17 cellular contexts compared by ENCODE assay signal in the genomic region with DNA sequence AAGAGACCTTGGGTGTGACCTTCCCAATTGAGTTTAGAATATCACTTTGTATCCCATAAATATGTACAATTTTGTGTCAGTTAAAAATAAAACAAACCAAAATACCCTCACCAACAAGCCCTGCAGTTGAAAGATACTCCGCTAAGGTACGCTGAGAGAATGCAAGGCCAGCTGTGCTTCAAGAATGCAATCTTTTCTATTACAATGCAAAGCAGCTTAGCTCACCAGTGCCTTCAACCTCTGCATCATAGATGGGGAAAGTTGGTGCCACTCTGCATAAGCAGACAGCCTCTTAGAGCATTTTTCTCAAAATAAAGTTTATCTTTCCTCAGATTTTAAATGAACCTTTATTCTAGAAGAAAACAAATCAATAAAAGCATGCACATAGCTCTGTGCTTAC.
DNase-seq lines count a peak whose midpoint lies in the region; TF ChIP-seq lines count a peak whose summit lies in the region.
"Had no signal": no experiment of that assay in that cellular context is flagged by ENCODE, and none has a peak within 500 bp of the region (broad histone marks: within the 10 kb centered on the region; RNA-seq: fewer than 3 reads in every experiment).

No MANE protein-coding gene starts in this region.

- no peaks in the 10 kb centered on the region for H3K9me3 Mint-ChIP-seq in activated T-helper 1 cell treated with anti-CD3 and anti-CD28 coated beads, Interleukin-12 subunit alpha, Interleukin-12 subunit beta, Interleukin-2, Interleukin-4 antibody, amounts not matched to agents 30 ng/mL and 10 ng/mL and 1 ng/mL, durations not matched to agents 14 hours and 24 hours and 36 hours

- H2AK5ac ChIP-seq in mesendoderm (ENCODE audit: low read length): no peak overlapping the region

- no CpG with 5 or more reads among the region's 2 CpGs for WGBS in mesendoderm (ENCODE audit: extremely low coverage, insufficient coverage, low lambda C conversion rate)

- H3K4me3 Mint-ChIP-seq in activated T-helper 1 cell treated with anti-CD3 and anti-CD28 coated beads, Interleukin-12 subunit alpha, Interleukin-12 subunit beta, Interleukin-2, Interleukin-4 antibody, amounts not matched to agents 30 ng/mL and 10 ng/mL and 1 ng/mL, durations not matched to agents 14 hours and 24 hours and 36 hours: no peak overlapping the region
- H3K4me3 Mint-ChIP-seq: B cell; CD4-positive, alpha-beta T cell; IgD-negative memory B cell had no signal

- H3K36me3 ChIP-seq in HUES48 (ENCODE audit: control insufficient read depth, insufficient read depth, low read length): no peaks in the 10 kb centered on the region
- no peaks in the 10 kb centered on the region for H3K36me3 ChIP-seq in iPS-15b (ENCODE audit: control insufficient read depth, insufficient read depth, low read length)
- no peaks in the 10 kb centered on the region for H3K36me3 ChIP-seq in mesendoderm (ENCODE audit: control insufficient read depth, insufficient read depth, low read length)

- no peak overlapping the region for H2BK5ac ChIP-seq in mesendoderm (ENCODE audit: low read length)

- intact Hi-C loops in activated T-helper 1 cell treated with anti-CD3 and anti-CD28 coated beads, Interleukin-12 subunit alpha, Interleukin-12 subunit beta, Interleukin-2, Interleukin-4 antibody, amounts not matched to agents 30 ng/mL and 10 ng/mL and 1 ng/mL, durations not matched to agents 14 hours and 24 hours and 36 hours (cut with micrococcal nuclease): no loop called here

- no peak overlapping the region for H2BK120ac ChIP-seq in mesendoderm (ENCODE audit: low read depth, low read length)

- no peak overlapping the region for H4K8ac ChIP-seq in mesendoderm (ENCODE audit: low read depth, low read length)

- H3K4me1 ChIP-seq in HUES48 (ENCODE audit: control insufficient read depth, insufficient read depth, low read length) (peaks cover 24% of the 10 kb centered on the region), iPS-15b (ENCODE audit: control insufficient read depth, insufficient read depth, low read length) (peaks cover 15% of the 10 kb centered on the region), mesendoderm (ENCODE audit: control insufficient read depth, low read depth, low read length) (no peaks in the 10 kb centered on the region)

- peak; percentile 1 for DNase-seq in coronary artery (ENCODE audit: low spot score)
- DNase-seq in mesendoderm: peak; percentile 14
- DNase-seq in DMS79 (lab: John Stamatoyannopoulos, UW): no peak
- no peak for DNase-seq in RWPE1 (ENCODE audit: low spot score)
- DNase-seq in activated T-helper 1 cell treated with anti-CD3 and anti-CD28 coated beads, Interleukin-12 subunit alpha, Interleukin-12 subunit beta, Interleukin-2, Interleukin-4 antibody, amounts not matched to agents 30 ng/mL and 10 ng/mL and 1 ng/mL, durations not matched to agents 14 hours and 24 hours and 36 hours (ENCODE audit: low spot score): no peak
- no peak for DNase-seq in SIG-M5 (lab: John Stamatoyannopoulos, UW)
- DNase-seq: C1 segment of cervical spinal cord; Calu3; CD4-positive, alpha-beta T cell; DMS 273 treated with DMSO at 0.1 percent for 48 hours; GOT3 had no signal

- H3K79me1 ChIP-seq in mesendoderm (ENCODE audit: low read length): no peaks in the 10 kb centered on the region

- no peak overlapping the region for H3K4ac ChIP-seq in mesendoderm (ENCODE audit: low read depth, low read length)

- H2BK15ac ChIP-seq in mesendoderm (replicated peaks; ENCODE audit: low read depth): no peak overlapping the region

- H3K4me2 ChIP-seq in mesendoderm (ENCODE audit: low read length): no peak overlapping the region

- no peaks in the 10 kb centered on the region for H3K27me3 Mint-ChIP-seq in activated T-helper 1 cell treated with anti-CD3 and anti-CD28 coated beads, Interleukin-12 subunit alpha, Interleukin-12 subunit beta, Interleukin-2, Interleukin-4 antibody, amounts not matched to agents 30 ng/mL and 10 ng/mL and 1 ng/mL, durations not matched to agents 14 hours and 24 hours and 36 hours (ENCODE audit: insufficient read depth)
- H3K27me3 Mint-ChIP-seq: B cell, IgD-negative memory B cell had no signal

- H3K56ac ChIP-seq in mesendoderm (ENCODE audit: low read length): no peak overlapping the region

- no peaks in the 10 kb centered on the region for H3K4me1 Mint-ChIP-seq in activated T-helper 1 cell treated with anti-CD3 and anti-CD28 coated beads, Interleukin-12 subunit alpha, Interleukin-12 subunit beta, Interleukin-2, Interleukin-4 antibody, amounts not matched to agents 30 ng/mL and 10 ng/mL and 1 ng/mL, durations not matched to agents 14 hours and 24 hours and 36 hours (ENCODE audit: low read depth)
- H3K4me1 Mint-ChIP-seq: B cell, IgD-negative memory B cell had no signal

- H3K23ac ChIP-seq in mesendoderm (ENCODE audit: low read length): no peak overlapping the region

- no peak overlapping the region for H3K18ac ChIP-seq in mesendoderm (ENCODE audit: low read length)

- H3K27ac ChIP-seq in HUES48 (ENCODE audit: low read depth, low read length) (peak overlapping the region; percentile 88), coronary artery (no peak overlapping the region), mesendoderm (ENCODE audit: low read depth, low read length) (no peak overlapping the region), RWPE1 (no peak overlapping the region)
- H3K27ac ChIP-seq: HL-60 had no signal

- no peak overlapping the region for H4K5ac ChIP-seq in mesendoderm (ENCODE audit: low read length)

- no peak for TF ChIP-seq CTCF in coronary artery (IDR thresholded peaks at IDR 0.05)
- no peak for TF ChIP-seq CTCF in RWPE1 (conservative IDR thresholded peaks at IDR 0.05; ENCODE audit: low read depth)

- H3K79me2 ChIP-seq in mesendoderm (ENCODE audit: control insufficient read depth, insufficient read depth, low read length): no peaks in the 10 kb centered on the region

- H3K27ac Mint-ChIP-seq in activated T-helper 1 cell treated with anti-CD3 and anti-CD28 coated beads, Interleukin-12 subunit alpha, Interleukin-12 subunit beta, Interleukin-2, Interleukin-4 antibody, amounts not matched to agents 30 ng/mL and 10 ng/mL and 1 ng/mL, durations not matched to agents 14 hours and 24 hours and 36 hours: no peak overlapping the region
- H3K27ac Mint-ChIP-seq: B cell; CD4-positive, alpha-beta T cell had no signal

- H3K9ac ChIP-seq in HUES48 (ENCODE audit: low read depth, low read length): no peak overlapping the region
- no peak overlapping the region for H3K9ac ChIP-seq in iPS-15b (ENCODE audit: low read depth, low read length)
- H3K9ac ChIP-seq in mesendoderm (ENCODE audit: low read length): no peak overlapping the region

- POLR2A ChIA-PET in RWPE1 (lab: Yijun Ruan, JAX; ENCODE audit: low non-redundant PET): no interaction called here

- H3K36me3 Mint-ChIP-seq in activated T-helper 1 cell treated with anti-CD3 and anti-CD28 coated beads, Interleukin-12 subunit alpha, Interleukin-12 subunit beta, Interleukin-2, Interleukin-4 antibody, amounts not matched to agents 30 ng/mL and 10 ng/mL and 1 ng/mL, durations not matched to agents 14 hours and 24 hours and 36 hours (ENCODE audit: low read depth): no peaks in the 10 kb centered on the region
- H3K36me3 Mint-ChIP-seq: IgD-negative memory B cell had no signal

- H3K9me3 ChIP-seq in HUES48 (ENCODE audit: control insufficient read depth, insufficient read depth, low read length) (no peaks in the 10 kb centered on the region), iPS-15b (ENCODE audit: control insufficient read depth, insufficient read depth, low read length) (no peaks in the 10 kb centered on the region)

- H3K4me3 ChIP-seq in HUES48 (ENCODE audit: low read depth, low read length) (peak overlapping the region; percentile 39), coronary artery (no peak overlapping the region), iPS-15b (ENCODE audit: low read depth, low read length) (peak overlapping the region; percentile 6), mesendoderm (ENCODE audit: low read length) (no peak overlapping the region)
- H3K4me3 ChIP-seq: GM12878 had no signal

- CTCF ChIA-PET in RWPE1 (lab: Yijun Ruan, JAX): no interaction called here

- H3K27me3 ChIP-seq in HUES48 (ENCODE audit: control insufficient read depth, insufficient read depth, low read length): no peaks in the 10 kb centered on the region
- no peaks in the 10 kb centered on the region for H3K27me3 ChIP-seq in iPS-15b (ENCODE audit: control insufficient read depth, insufficient read depth, low read length)
- H3K27me3 ChIP-seq in mesendoderm (ENCODE audit: insufficient read depth, low read length, poor library complexity): no peaks in the 10 kb centered on the region

Comparison
In these comparisons a context has a peak if more than half of its experiments do, and no peak if none do; other contexts are left out.
1. H3K4me3 ChIP-seq: peak in HUES48 (single experiment) and iPS-15b (single experiment); none in coronary artery (single experiment) and mesendoderm (single experiment).
2. DNase-seq: peak in coronary artery (single experiment) and mesendoderm (single experiment); none in DMS79 (single experiment), RWPE1 (single experiment), activated T-helper 1 cell treated with anti-CD3 and anti-CD28 coated beads, Interleukin-12 subunit alpha, Interleukin-12 subunit beta, Interleukin-2, Interleukin-4 antibody, amounts not matched to agents 30 ng/mL and 10 ng/mL and 1 ng/mL, durations not matched to agents 14 hours and 24 hours and 36 hours (single experiment) and SIG-M5 (single experiment).